In the genomic region with DNA sequence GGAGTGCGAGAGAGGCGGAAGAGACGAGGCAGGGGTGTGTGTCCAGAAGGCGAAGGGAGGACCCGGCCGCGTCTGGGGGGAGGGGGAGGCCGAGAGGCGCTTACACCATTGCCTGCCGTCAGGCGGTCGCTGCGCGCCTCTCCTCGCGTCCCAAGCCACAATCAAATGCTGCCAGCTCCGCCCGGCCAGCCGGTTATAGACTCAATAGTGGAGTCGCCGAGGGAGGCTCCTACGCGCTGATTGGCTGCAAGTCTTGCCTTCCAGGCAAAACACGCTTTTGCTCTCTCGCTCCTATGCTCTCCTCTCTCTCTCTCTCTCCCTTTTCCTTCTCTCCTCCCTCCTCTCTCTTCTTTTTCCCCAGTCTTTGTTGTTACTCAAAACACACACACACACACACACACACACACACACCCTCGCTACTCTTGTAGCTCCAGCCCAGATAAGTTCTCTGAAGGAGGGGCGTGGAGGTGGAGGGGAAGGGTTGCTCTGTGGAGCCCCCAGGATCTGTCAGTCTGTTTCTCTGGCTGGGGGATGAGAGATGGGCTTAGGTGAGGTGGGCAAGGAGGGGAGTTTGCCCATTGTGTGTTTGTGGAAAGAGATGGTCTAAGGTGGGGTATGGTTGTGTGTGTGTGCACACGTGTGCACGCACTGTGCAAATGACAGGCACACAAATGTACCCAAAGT, we compare ENCODE assay signal across 9 cellular contexts. TPM values are rescaled to one million over a fixed set of nuclear protein-coding genes. Genes with fewer than 3 reads are reported as not detected.
DNase-seq lines count a peak whose midpoint lies in the region; ATAC-seq and TF ChIP-seq lines count a peak whose summit lies in the region.
"Had no signal": no experiment of that assay in that cellular context is flagged by ENCODE, and none has a peak within 500 bp of the region (broad histone marks: within the 10 kb centered on the region; RNA-seq: fewer than 3 reads in every experiment).

A gene (minus strand): TSS at position 170 of the 684 bp plus-strand sequence. CDS start 226 bp downstream, outside the sequence.

- TF ChIP-seq CTCF in CD14-positive monocyte (IDR thresholded peaks at IDR 0.05): no peak
- TF ChIP-seq CTCF in Peyer's patch (IDR thresholded peaks at IDR 0.05): no peak
- no peak for TF ChIP-seq CTCF in chondrocyte (IDR thresholded peaks at IDR 0.05)
- no peak for TF ChIP-seq CTCF in GM13976 (IDR thresholded peaks at IDR 0.05; ENCODE audit: borderline replicate concordance, control extremely low read depth, extremely low read depth, insufficient read depth, missing control alignments)

- peaks cover 76 to 93% (median 87%) of the 10 kb centered on the region in 3 donors for H3K27me3 Mint-ChIP-seq in CD14-positive monocyte (ENCODE audit: low read depth in 3 of 3)
- H3K27me3 Mint-ChIP-seq in chondrocyte (ENCODE audit: low read depth): peaks cover 58% of the 10 kb centered on the region
- peaks cover 91% of the 10 kb centered on the region for H3K27me3 Mint-ChIP-seq in stimulated activated naive CD8-positive, alpha-beta T cell treated with anti-CD3 and anti-CD28 coated beads, Interleukin-15, amount 100 ng/mL, for 72 hours

- H3K36me3 Mint-ChIP-seq in CD14-positive monocyte: peaks cover 0 to 11% of the 10 kb centered on the region in 2 donors
- peaks cover 2% of the 10 kb centered on the region for H3K36me3 Mint-ChIP-seq in chondrocyte (ENCODE audit: low read depth)

- H3K27me3 ChIP-seq in Peyer's patch: peaks cover 0 to 23% of the 10 kb centered on the region in 2 donors

- H3K4me3 ChIP-seq in Peyer's patch: peak within 1 kb of the TSS in 3 of 4 donors; percentile 19 to 57 (median 51)

- DNase-seq in CD14-positive monocyte (ENCODE audit: low spot score): no peak
- peak; percentile 37 for DNase-seq in HS-5 (ENCODE audit: low read depth)
- DNase-seq in Peyer's patch: peak in 2 of 3 donors; percentile 30 to 70
- no peak for DNase-seq in chondrocyte (ENCODE audit: low spot score)
- DNase-seq in left lobe of liver (ENCODE audit: low spot score): no peak
- DNase-seq in stimulated activated naive CD8-positive, alpha-beta T cell treated with anti-CD3 and anti-CD28 coated beads, Interleukin-15, amount 100 ng/mL, for 72 hours: peak in 1 of 2 donors; percentile 38
- DNase-seq in GM13976 (ENCODE audit: low spot score): no peak

- intact Hi-C loops in CD14-positive monocyte (cut with micrococcal nuclease): loop anchor here (5.0 to 10.0 kb wide), 2 partner anchors 420 to 428 kb away; a partner anchor contains a TSS

- H3K4me1 Mint-ChIP-seq in CD14-positive monocyte: peaks cover 30% of the 10 kb centered on the region
- H3K4me1 Mint-ChIP-seq in chondrocyte (ENCODE audit: low read depth): peaks cover 27% of the 10 kb centered on the region
- H3K4me1 Mint-ChIP-seq in stimulated activated naive CD8-positive, alpha-beta T cell treated with anti-CD3 and anti-CD28 coated beads, Interleukin-15, amount 100 ng/mL, for 72 hours: peaks cover 41% of the 10 kb centered on the region

- H3K27ac ChIP-seq in Peyer's patch: no peak within 1 kb of the TSS

- H3K36me3 ChIP-seq in Peyer's patch: no peaks in the 10 kb centered on the region

- peaks cover 0 to 34% (median 19%) of the 10 kb centered on the region in 4 donors for H3K4me1 ChIP-seq in Peyer's patch

- H3K9me3 ChIP-seq in Peyer's patch: no peaks in the 10 kb centered on the region

- H3K9me3 Mint-ChIP-seq in CD14-positive monocyte: peaks cover 3 to 25% (median 13%) of the 10 kb centered on the region in 7 donors
- H3K9me3 Mint-ChIP-seq in chondrocyte (ENCODE audit: low read depth): no peaks in the 10 kb centered on the region
- H3K9me3 Mint-ChIP-seq in stimulated activated naive CD8-positive, alpha-beta T cell treated with anti-CD3 and anti-CD28 coated beads, Interleukin-15, amount 100 ng/mL, for 72 hours: no peaks in the 10 kb centered on the region

- in situ Hi-C loops in GM13976 (cut with MboI; ENCODE audit: low sequenced_read_pairs, unreplicated experiment): no loop called here

- ATAC-seq in left lobe of liver (peak; percentile 9), HG03457 (IDR thresholded peaks at IDR 0.05; ENCODE audit: unreplicated experiment) (no peak)
- ATAC-seq in stimulated activated naive CD8-positive, alpha-beta T cell treated with anti-CD3 and anti-CD28 coated beads, Interleukin-15, amount 100 ng/mL, for 72 hours: no peak

- H3K4me3 Mint-ChIP-seq in CD14-positive monocyte (peak within 1 kb of the TSS; percentile 60 to 88), chondrocyte (ENCODE audit: unreplicated experiment) (peak within 1 kb of the TSS; percentile 58)
- peak within 1 kb of the TSS; percentile 69 to 80 for H3K4me3 Mint-ChIP-seq in stimulated activated naive CD8-positive, alpha-beta T cell treated with anti-CD3 and anti-CD28 coated beads, Interleukin-15, amount 100 ng/mL, for 72 hours

- TF ChIP-seq POLR2A in Peyer's patch (IDR thresholded peaks at IDR 0.05): no peak

- H3K27ac Mint-ChIP-seq in CD14-positive monocyte: peak within 1 kb of the TSS in 2 of 7 donors; percentile 2 to 39
- H3K27ac Mint-ChIP-seq in chondrocyte (ENCODE audit: unreplicated experiment): no peak within 1 kb of the TSS
- peak within 1 kb of the TSS in 1 of 2 donors; percentile 19 for H3K27ac Mint-ChIP-seq in stimulated activated naive CD8-positive, alpha-beta T cell treated with anti-CD3 and anti-CD28 coated beads, Interleukin-15, amount 100 ng/mL, for 72 hours

RNA-seq across cellular contexts. Expression of the gene that starts here (rescaled TPM):
- not detected for polyA plus RNA-seq in CD14-positive monocyte
- total RNA-seq in Peyer's patch (not detected), chondrocyte (0.10 TPM in 1 of 3 replicates, not detected in the others), left lobe of liver (not detected)
- total RNA-seq: liver had no signal
- polyA plus RNA-seq: liver had no signal

Comparison
In these comparisons a context has a peak if more than half of its experiments do, and no peak if none do; other contexts are left out.
1. Peak in DNase-seq and H3K4me3 ChIP-seq in Peyer's patch; RNA of the gene not detected or under 1 TPM.
2. Peak in ATAC-seq in left lobe of liver; RNA of the gene not detected or under 1 TPM.